14 cellular contexts compared by ENCODE assay signal in genomic region chr5:178515776-178516561, GRCh38.
DNase-seq lines count a peak whose midpoint lies in the region; ATAC-seq and TF ChIP-seq lines count a peak whose summit lies in the region.
"Had no signal": no experiment of that assay in that cellular context is flagged by ENCODE, and none has a peak within 500 bp of the region (broad histone marks: within the 10 kb centered on the region; RNA-seq: fewer than 3 reads in every experiment).

No MANE protein-coding gene starts in this region.

- H2BK20ac ChIP-seq in H9 (ENCODE audit: low read depth, low read length, poor library complexity, severe bottlenecking): no peak overlapping the region

- H3K4ac ChIP-seq in H9 (ENCODE audit: low read depth, low read length): no peak overlapping the region

- WGBS in H9 (ENCODE audit: extremely low coverage, insufficient read length, low lambda C conversion rate): no CpG with 5 or more reads among the region's 23 CpGs
- 90 to 98% methylated on average over 11 to 23 of the region's 23 CpGs for WGBS in endodermal cell (ENCODE audit: insufficient coverage in 1 of 2, insufficient read length in 1 of 2), 2 experiments

- no peak overlapping the region for H4K8ac ChIP-seq in H9 (replicated peaks; ENCODE audit: insufficient read length, low read depth, low read length)

- TF ChIP-seq CTCF in H9 (conservative IDR thresholded peaks at IDR 0.05) (no peak), endodermal cell (conservative IDR thresholded peaks at IDR 0.05) (no peak), neural crest cell (conservative IDR thresholded peaks at IDR 0.05) (no peak)

- H3K9ac ChIP-seq in H9 (ENCODE audit: extremely low read depth, insufficient read length, low read length) (no peak overlapping the region), endodermal cell (ENCODE audit: extremely low read depth, low read length, poor library complexity, severe bottlenecking) (no peak overlapping the region)
- H3K9ac ChIP-seq: BLaER1 treated with 17β-estradiol and CSF1 and Interleukin-3, amounts not matched to agents 10 nM and 100 nM had no signal

- DNase-seq in H9 (no peak), endodermal cell (peak; percentile 24), neural crest cell (ENCODE audit: low read depth, low spot score) (no peak), NCI-H69 (lab: John Stamatoyannopoulos, UW) (no peak)
- no peak for DNase-seq in stimulated activated effector memory CD8-positive, alpha-beta T cell treated with anti-CD3 and anti-CD28 coated beads, Interleukin-12 subunit alpha, Interleukin-12 subunit beta, amount 100 ng/mL, for 72 hours (ENCODE audit: low spot score in 2 of 2)
- no peak for DNase-seq in activated CD8-positive, alpha-beta memory T cell treated with anti-CD3 and anti-CD28 coated beads for 24 hours
- DNase-seq: ACHN; CD4-positive, CD25-positive, alpha-beta regulatory T cell; DMS53; H7; IMR-90 had no signal

- H4K20me1 ChIP-seq in H9 (ENCODE audit: control insufficient read depth, insufficient read depth, insufficient read length): no peaks in the 10 kb centered on the region
- H4K20me1 ChIP-seq: BLaER1 treated with 17β-estradiol and CSF1 and Interleukin-3, amounts not matched to agents 10 nM and 100 nM had no signal

- H3K4me1 ChIP-seq in H9 (ENCODE audit: insufficient read depth, low read length): peaks cover 2% of the 10 kb centered on the region; the same call in 1 of the 2 replicates
- H3K4me1 ChIP-seq in endodermal cell (ENCODE audit: control insufficient read depth, insufficient read depth, low read length): no peaks in the 10 kb centered on the region
- H3K4me1 ChIP-seq: BLaER1 treated with 17β-estradiol and CSF1 and Interleukin-3, amounts not matched to agents 10 nM and 100 nM had no signal

- no peaks in the 10 kb centered on the region for H3K79me1 ChIP-seq in H9 (ENCODE audit: insufficient read depth, low read depth, low read length, poor library complexity, severe bottlenecking)

- no peaks in the 10 kb centered on the region for H3K23me2 ChIP-seq in H9 (ENCODE audit: insufficient read length, low read depth, low read length, poor library complexity, severe bottlenecking)

- no peak overlapping the region for H2AFZ ChIP-seq in H9 (ENCODE audit: low read length)

- H2BK120ac ChIP-seq in H9 (ENCODE audit: low read depth, low read length, poor library complexity, severe bottlenecking): no peak overlapping the region

- no peak overlapping the region for H3K18ac ChIP-seq in H9 (ENCODE audit: insufficient read length, low read depth, low read length)

- H3K4me2 ChIP-seq in H9 (ENCODE audit: insufficient read depth, insufficient read length, low read length): no peak overlapping the region
- H3K4me2 ChIP-seq: BLaER1 treated with 17β-estradiol and CSF1 and Interleukin-3, amounts not matched to agents 10 nM and 100 nM had no signal

- no peak overlapping the region for H2BK12ac ChIP-seq in H9 (ENCODE audit: insufficient read length, low read depth, low read length)

- H3K36me3 ChIP-seq in endodermal cell (ENCODE audit: control insufficient read depth, insufficient read depth, low read length): no peaks in the 10 kb centered on the region
- H3K36me3 ChIP-seq: BLaER1 treated with 17β-estradiol and CSF1 and Interleukin-3, amounts not matched to agents 10 nM and 100 nM had no signal

- no peak overlapping the region for H2BK15ac ChIP-seq in H9 (ENCODE audit: low read depth, low read length)

- no peak overlapping the region for H4K5ac ChIP-seq in H9 (ENCODE audit: insufficient read length, low read depth, low read length)

- H2AK5ac ChIP-seq in H9 (ENCODE audit: insufficient read length, low read length): no peak overlapping the region

- H3K27ac ChIP-seq in H9 (ENCODE audit: insufficient read length, low read depth, low read length): no peak overlapping the region
- no peak overlapping the region for H3K27ac ChIP-seq in endodermal cell (ENCODE audit: low read depth, low read length)
- H3K27ac ChIP-seq: BLaER1 treated with 17β-estradiol and CSF1 and Interleukin-3, amounts not matched to agents 10 nM and 100 nM had no signal

- H3K4me3 Mint-ChIP-seq in H9 (no peak overlapping the region), endodermal cell (no peak overlapping the region), neural crest cell (no peak overlapping the region)
- H3K4me3 Mint-ChIP-seq in stimulated activated effector memory CD8-positive, alpha-beta T cell treated with anti-CD3 and anti-CD28 coated beads, Interleukin-12 subunit alpha, Interleukin-12 subunit beta, amount 100 ng/mL, for 72 hours: no peak overlapping the region

- H3K9me3 ChIP-seq in H9 (ENCODE audit: control insufficient read depth, low read depth, low read length) (peaks cover 17% of the 10 kb centered on the region), endodermal cell (ENCODE audit: control insufficient read depth, low read length) (peaks cover 13% of the 10 kb centered on the region)

- no peak overlapping the region for H3K23ac ChIP-seq in H9 (ENCODE audit: insufficient read length, low read depth, low read length)

- H3K9me3 Mint-ChIP-seq in H9: peaks cover 12 to 19% of the 10 kb centered on the region in 2 experiments
- peaks cover 18% of the 10 kb centered on the region for H3K9me3 Mint-ChIP-seq in endodermal cell
- H3K9me3 Mint-ChIP-seq in neural crest cell: peaks cover 12% of the 10 kb centered on the region
- H3K9me3 Mint-ChIP-seq in stimulated activated effector memory CD8-positive, alpha-beta T cell treated with anti-CD3 and anti-CD28 coated beads, Interleukin-12 subunit alpha, Interleukin-12 subunit beta, amount 100 ng/mL, for 72 hours: no peaks in the 10 kb centered on the region

- H3K27me3 ChIP-seq in H9 (ENCODE audit: insufficient read depth, low read length) (no peaks in the 10 kb centered on the region), endodermal cell (ENCODE audit: control insufficient read depth, insufficient read depth, low read length, poor library complexity, severe bottlenecking) (no peaks in the 10 kb centered on the region)
- H3K27me3 ChIP-seq: BLaER1 treated with 17β-estradiol and CSF1 and Interleukin-3, amounts not matched to agents 10 nM and 100 nM had no signal

- H3K56ac ChIP-seq in H9 (ENCODE audit: insufficient read length, low read depth, low read length): no peak overlapping the region

- H3K14ac ChIP-seq in H9 (ENCODE audit: insufficient read depth, low read length): no peak overlapping the region

- H2BK5ac ChIP-seq in H9 (ENCODE audit: insufficient read length, low read length): no peak overlapping the region

- H3K79me2 ChIP-seq in H9 (ENCODE audit: insufficient read depth, low read length): no peaks in the 10 kb centered on the region; the same call in 1 of the 2 replicates

- H3K36me3 Mint-ChIP-seq in H9 (ENCODE audit: insufficient read depth in 1 of 3, low read depth in 3 of 3) (peaks cover 9 to 14% (median 11%) of the 10 kb centered on the region in 3 experiments), endodermal cell (ENCODE audit: low read depth) (peaks cover 51% of the 10 kb centered on the region), neural crest cell (ENCODE audit: low read depth) (peaks cover 20% of the 10 kb centered on the region)
- H3K36me3 Mint-ChIP-seq in stimulated activated effector memory CD8-positive, alpha-beta T cell treated with anti-CD3 and anti-CD28 coated beads, Interleukin-12 subunit alpha, Interleukin-12 subunit beta, amount 100 ng/mL, for 72 hours: no peaks in the 10 kb centered on the region
- H3K36me3 Mint-ChIP-seq: CD4-positive, CD25-positive, alpha-beta regulatory T cell had no signal

- no peak overlapping the region for H3K4me3 ChIP-seq in endodermal cell (ENCODE audit: low read length)
- H3K4me3 ChIP-seq: BLaER1 treated with 17β-estradiol and CSF1 and Interleukin-3, amounts not matched to agents 10 nM and 100 nM had no signal

- H3K4me1 Mint-ChIP-seq in H9 (peaks cover 6 to 9% of the 10 kb centered on the region in 2 experiments), endodermal cell (peaks cover 8% of the 10 kb centered on the region), neural crest cell (peaks cover 22% of the 10 kb centered on the region)
- H3K4me1 Mint-ChIP-seq in stimulated activated effector memory CD8-positive, alpha-beta T cell treated with anti-CD3 and anti-CD28 coated beads, Interleukin-12 subunit alpha, Interleukin-12 subunit beta, amount 100 ng/mL, for 72 hours: no peaks in the 10 kb centered on the region
- H3K4me1 Mint-ChIP-seq: CD4-positive, CD25-positive, alpha-beta regulatory T cell had no signal

- no peak overlapping the region for H3T11ph ChIP-seq in H9 (ENCODE audit: low read length)

- peak; percentile 14 for ATAC-seq in stimulated activated effector memory CD8-positive, alpha-beta T cell treated with anti-CD3 and anti-CD28 coated beads, Interleukin-12 subunit alpha, Interleukin-12 subunit beta, amount 100 ng/mL, for 72 hours
- ATAC-seq in HG03571 (IDR thresholded peaks at IDR 0.05; ENCODE audit: unreplicated experiment): no peak
- no peak for ATAC-seq in HG02885 (IDR thresholded peaks at IDR 0.05; ENCODE audit: poor library complexity, unreplicated experiment)

- H3K27ac Mint-ChIP-seq in H9: peak overlapping the region; percentile 21 to 70 (median 68); a peak in 4 of 7 replicates
- no peak overlapping the region for H3K27ac Mint-ChIP-seq in endodermal cell
- peak overlapping the region; percentile 83 for H3K27ac Mint-ChIP-seq in neural crest cell (ENCODE audit: unreplicated experiment)
- H3K27ac Mint-ChIP-seq in stimulated activated effector memory CD8-positive, alpha-beta T cell treated with anti-CD3 and anti-CD28 coated beads, Interleukin-12 subunit alpha, Interleukin-12 subunit beta, amount 100 ng/mL, for 72 hours: no peak overlapping the region
- H3K27ac Mint-ChIP-seq: CD4-positive, CD25-positive, alpha-beta regulatory T cell had no signal

- H3K27me3 Mint-ChIP-seq in H9 (ENCODE audit: low read depth) (no peaks in the 10 kb centered on the region; the same call in none of the 2 replicates), endodermal cell (ENCODE audit: insufficient read depth) (no peaks in the 10 kb centered on the region), neural crest cell (ENCODE audit: low read depth) (no peaks in the 10 kb centered on the region)

- no peak overlapping the region for H4K91ac ChIP-seq in H9 (ENCODE audit: insufficient read length, low read depth, low read length)

Comparison
In these comparisons a context has a peak if more than half of its experiments do, and no peak if none do; other contexts are left out.
1. H3K27ac Mint-ChIP-seq: peak in H9 (3 of 3) and neural crest cell (single experiment); none in endodermal cell (single experiment) and stimulated activated effector memory CD8-positive, alpha-beta T cell treated with anti-CD3 and anti-CD28 coated beads, Interleukin-12 subunit alpha, Interleukin-12 subunit beta, amount 100 ng/mL, for 72 hours (single experiment).